ENCODE assay signal across 29 cellular contexts in genomic region chr22:30054067-30054763, GRCh38. TPM values are rescaled to one million over a fixed set of nuclear protein-coding genes. Genes with fewer than 3 reads are reported as not detected.
"Had no signal": no experiment of that assay in that cellular context is flagged by ENCODE, and none has a peak within 500 bp of the region (broad histone marks: within the 10 kb centered on the region; RNA-seq: fewer than 3 reads in every experiment).

No MANE protein-coding gene starts in this region.

- H3K4me1 ChIP-seq: spleen, testis, uterus had no signal

- H3K27me3 ChIP-seq: esophagus muscularis mucosa, foreskin keratinocyte, heart right ventricle, spleen, testis, uterus had no signal

- ATAC-seq: activated T-cell treated with anti-CD3 and anti-CD28 coated beads, Interleukin-2, amount 50 U/mL, for 4 hours; activated T-helper 17 cell treated with anti-CD3 and anti-CD28 coated beads, Interleukin-2, amount 50 U/mL, for 72 hours; foreskin keratinocyte had no signal

- H3K36me3 ChIP-seq: esophagus muscularis mucosa, heart right ventricle, spleen, uterus had no signal

- H3K9me3 ChIP-seq: testis, uterus had no signal

- DNase-seq: activated CD4-positive, alpha-beta memory T cell treated with anti-CD3 and anti-CD28 coated beads, Interleukin-2, amount 10 ng/mL, durations not matched to agents 7 days and 5 days; activated CD4-positive, alpha-beta T cell treated with anti-CD3 and anti-CD28 coated beads, Interleukin-2, amount 10 ng/mL, durations not matched to agents 7 days and 5 days; activated CD4-positive, CD25-positive, alpha-beta regulatory T cell treated with anti-CD3 and anti-CD28 coated beads, Interleukin-2, amount 50 U/mL, for 72 hours; activated gamma-delta T cell treated with Interleukin-2 at 50 U/mL for 16 hours; activated naive CD4-positive, alpha-beta T cell treated with anti-CD3 and anti-CD28 coated beads, Interleukin-2, amount 50 U/mL, for 16 hours; activated T-cell treated with anti-CD3 and anti-CD28 coated beads, Interleukin-2, amount 50 U/mL, for 4 hours; amniotic stem cell; dermis blood vessel endothelial cell; effector CD4-positive, alpha-beta T cell; foreskin keratinocyte; heart right ventricle; kidney glomerular epithelial cell; mammary epithelial cell; spleen; stimulated activated naive CD4-positive, alpha-beta T cell treated with Interleukin-2 at 50 U/mL for 16 hours; SW 1271; T-helper 9 cell; testis; uterus had no signal

- H3K4me3 Mint-ChIP-seq: activated CD4-positive, alpha-beta memory T cell treated with anti-CD3 and anti-CD28 coated beads, Interleukin-2, amount 10 ng/mL, durations not matched to agents 7 days and 5 days; activated CD4-positive, alpha-beta T cell treated with anti-CD3 and anti-CD28 coated beads, Interleukin-2, amount 10 ng/mL, durations not matched to agents 7 days and 5 days; activated T-cell treated with anti-CD3 and anti-CD28 coated beads, Interleukin-2, amount 50 U/mL, for 4 hours; activated T-helper 17 cell treated with anti-CD3 and anti-CD28 coated beads, Interleukin-2, amount 50 U/mL, for 72 hours; central memory CD8-positive, alpha-beta T cell; nephron; T-helper 1 cell treated with Interleukin-12 subunit alpha and Interleukin-12 subunit beta and Interleukin-4 antibody, amounts not matched to agents 30 μg/mL and 1 μg/mL, for 36 hours; type B pancreatic cell had no signal

- H3K27ac Mint-ChIP-seq: activated CD4-positive, alpha-beta memory T cell treated with anti-CD3 and anti-CD28 coated beads, Interleukin-2, amount 10 ng/mL, durations not matched to agents 7 days and 5 days; activated CD4-positive, alpha-beta T cell treated with anti-CD3 and anti-CD28 coated beads, Interleukin-2, amount 10 ng/mL, durations not matched to agents 7 days and 5 days; activated T-helper 17 cell treated with anti-CD3 and anti-CD28 coated beads, Interleukin-2, amount 50 U/mL, for 72 hours; nephron; type B pancreatic cell had no signal

- H3K4me1 Mint-ChIP-seq: activated CD4-positive, alpha-beta memory T cell treated with anti-CD3 and anti-CD28 coated beads, Interleukin-2, amount 10 ng/mL, durations not matched to agents 7 days and 5 days; activated CD4-positive, alpha-beta T cell treated with anti-CD3 and anti-CD28 coated beads, Interleukin-2, amount 10 ng/mL, durations not matched to agents 7 days and 5 days; activated T-helper 17 cell treated with anti-CD3 and anti-CD28 coated beads, Interleukin-2, amount 50 U/mL, for 72 hours; central memory CD8-positive, alpha-beta T cell had no signal

- H3K36me3 Mint-ChIP-seq: type B pancreatic cell had no signal

- H3K4me3 ChIP-seq: esophagus muscularis mucosa, heart right ventricle, spleen, testis, uterus had no signal

- H3K27me3 Mint-ChIP-seq: type B pancreatic cell had no signal

RNA-seq across cellular contexts. Expression of gene HORMAD2, which starts 26.0 kb away (rescaled TPM):
- total RNA-seq: activated CD4-positive, alpha-beta T cell treated with anti-CD3 and anti-CD28 coated beads, Interleukin-2, amount 10 ng/mL, durations not matched to agents 7 days and 5 days; activated T-cell treated with anti-CD3 and anti-CD28 coated beads, Interleukin-2, amount 50 U/mL, for 4 hours; astrocyte; dermis blood vessel endothelial cell; esophagus muscularis mucosa; foreskin keratinocyte; heart right ventricle; mammary epithelial cell; mucosa of gallbladder; posterior vena cava; renal cortical epithelial cell; spleen; uterus had no signal
- polyA plus RNA-seq: foreskin keratinocyte, heart right ventricle, mammary epithelial cell, spleen had no signal
